In the genomic region with DNA sequence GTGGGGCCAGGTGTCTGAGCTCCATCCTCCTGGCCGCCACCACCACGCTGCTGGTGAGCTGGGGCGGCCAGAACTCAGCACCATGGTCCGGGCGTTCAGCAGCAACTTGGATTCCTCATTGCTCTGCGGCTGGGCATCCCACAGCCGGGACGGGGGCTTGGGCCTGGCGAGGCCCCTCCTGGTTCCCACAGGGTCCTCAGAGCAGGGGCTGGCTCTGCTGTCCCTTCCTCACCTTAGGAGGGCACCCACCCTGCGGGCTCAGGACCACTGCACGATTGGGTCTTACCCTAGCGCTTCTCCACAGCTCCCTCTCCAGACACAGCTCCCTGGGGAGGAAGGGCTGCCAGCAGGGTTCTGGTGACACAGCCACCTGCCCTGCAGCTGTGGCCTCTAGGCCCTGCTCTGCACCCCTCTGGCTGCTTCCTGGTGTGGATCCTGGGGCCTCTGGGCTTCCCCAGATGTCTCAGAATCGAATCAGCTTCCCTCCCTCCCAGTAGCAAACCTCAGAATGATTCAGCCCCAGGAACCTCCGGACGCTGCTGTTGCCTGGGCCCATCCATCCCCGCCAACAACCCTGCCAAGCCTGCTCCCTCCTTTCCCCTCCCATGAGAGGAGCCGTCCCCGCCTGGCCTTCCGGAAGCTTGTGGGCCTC, we compare ENCODE assay signal across 10 cellular contexts. TPM values are rescaled to one million over a fixed set of nuclear protein-coding genes. Genes with fewer than 3 reads are reported as not detected.
DNase-seq lines count a peak whose midpoint lies in the region; ATAC-seq and TF ChIP-seq lines count a peak whose summit lies in the region.
"Had no signal": no experiment of that assay in that cellular context is flagged by ENCODE, and none has a peak within 500 bp of the region (broad histone marks: within the 10 kb centered on the region; RNA-seq: fewer than 3 reads in every experiment).

No MANE protein-coding gene starts in this region.

- peaks cover 7% of the 10 kb centered on the region for H3K9me3 ChIP-seq in AG04450 (ENCODE audit: control insufficient read depth, insufficient read depth, low read length)
- no peaks in the 10 kb centered on the region for H3K9me3 ChIP-seq in right lobe of liver

- DNase-seq in AG04450 (ENCODE audit: low read depth, low spot score) (peak; percentile 46), HT1080 (ENCODE audit: low read depth) (peak; percentile 84), astrocyte of the spinal cord (ENCODE audit: low read depth, low spot score) (peak; percentile 76), right lobe of liver (peak in 2 of 3 donors; percentile 45 to 47), COLO829 (ENCODE audit: low spot score) (no peak), anterior cingulate cortex (lab: John Stamatoyannopoulos, UW) (no peak), SKM-1 (lab: John Stamatoyannopoulos, UW; ENCODE audit: unreplicated experiment) (no peak)

- no peaks in the 10 kb centered on the region for H3K36me3 ChIP-seq in right lobe of liver
- H3K36me3 ChIP-seq: esophagus muscularis mucosa had no signal

- no peaks in the 10 kb centered on the region for H3K4me1 ChIP-seq in right lobe of liver

- CTCF ChIA-PET in AG04450 (lab: Charles Lee) = interaction anchor here (1.6 kb wide), 1 partner anchor 452 kb away, joined by 5 read pairs; no protein-coding TSS in a partner anchor

- in situ Hi-C loops in astrocyte of the spinal cord (cut with HindIII; ENCODE audit: low sequenced_read_pairs) = no loop called here

- ATAC-seq in right lobe of liver = peak; percentile 36 to 66 (median 45)
- no peak for ATAC-seq in GM19351 (IDR thresholded peaks at IDR 0.05; ENCODE audit: unreplicated experiment)

- H3K27me3 ChIP-seq in AG04450 (ENCODE audit: control insufficient read depth, insufficient read depth, low read length) = peaks cover 36% of the 10 kb centered on the region
- H3K27me3 ChIP-seq in right lobe of liver = no peaks in the 10 kb centered on the region

- no peak for TF ChIP-seq POLR2A in right lobe of liver (IDR thresholded peaks at IDR 0.05)

- peak overlapping the region; percentile 21 for H3K27ac ChIP-seq in AG04450 (ENCODE audit: low read depth, low read length)
- peak overlapping the region in 2 of 3 donors; percentile 31 to 65 for H3K27ac ChIP-seq in right lobe of liver
- H3K27ac ChIP-seq: esophagus muscularis mucosa had no signal

- POLR2A ChIA-PET in AG04450 (lab: Yijun Ruan, JAX) = no interaction called here

- no peak overlapping the region for H3K4me3 ChIP-seq in AG04450 (ENCODE audit: low read depth, low read length)
- H3K4me3 ChIP-seq in astrocyte of the spinal cord (ENCODE audit: low read depth, low read length) = no peak overlapping the region
- no peak overlapping the region for H3K4me3 ChIP-seq in right lobe of liver
- H3K4me3 ChIP-seq: esophagus muscularis mucosa had no signal

- no peak for TF ChIP-seq CTCF in AG04450 (IDR thresholded peaks at IDR 0.05; ENCODE audit: low read depth, low read length)
- no peak for TF ChIP-seq CTCF in astrocyte of the spinal cord (IDR thresholded peaks at IDR 0.05; ENCODE audit: low read depth, low read length)
- no peak for TF ChIP-seq CTCF in right lobe of liver (IDR thresholded peaks at IDR 0.05)

- intact Hi-C loops in right lobe of liver (cut with DNase I) = no loop called here

- WGBS in right lobe of liver (ENCODE audit: insufficient coverage, low coverage, low lambda C conversion rate, missing lambda C conversion rate) = 75% methylated on average over 6 of the region's 19 CpGs

RNA-seq across cellular contexts. Expression of gene CRYAA, which starts 25.0 kb away (rescaled TPM):
- not detected in 2 replicates for polyA plus RNA-seq in AG04450 (2011; rRNA removed)
- not detected in 2 replicates for polyA minus RNA-seq in AG04450 (2011; rRNA and poly(A)+ RNA removed)
- total RNA-seq in HT1080 (2014; rRNA removed; shearing (Covaris generic)) = not detected in 2 replicates
- not detected in 2 replicates for polyA plus RNA-seq in HT1080 (2015; cell fraction: cytosol; rRNA removed)
- polyA plus RNA-seq in HT1080 (2015; cell fraction: nucleus; rRNA removed) = not detected in 2 replicates
- total RNA-seq in right lobe of liver = 10 to 100 TPM in 2 of 6 experiments, under 1 TPM in 2, not detected in 2; 0.80 to 17.2 (median 5.7) TPM
- total RNA-seq: esophagus muscularis mucosa; T-helper 2 cell treated with Interferon-gamma antibody and Interleukin-4, amounts not matched to agents 100 ng/mL and 5 ng/mL, for 36 hours had no signal

Comparison
In these comparisons a context has a peak if more than half of its experiments do, and no peak if none do; other contexts are left out.
1. DNase-seq: peak in AG04450 (single experiment), HT1080 (single experiment), astrocyte of the spinal cord (single experiment) and right lobe of liver (2 of 3); none in COLO829 (single experiment), anterior cingulate cortex (0 of 58) and SKM-1 (single experiment).